10 cellular contexts compared by ENCODE assay signal in genomic region chr12:48678561-48679185, GRCh38. TPM values are rescaled to one million over a fixed set of nuclear protein-coding genes. Genes with fewer than 3 reads are reported as not detected.
DNase-seq lines count a peak whose midpoint lies in the region; ATAC-seq, FAIRE-seq and TF ChIP-seq lines count a peak whose summit lies in the region.
"Had no signal": no experiment of that assay in that cellular context is flagged by ENCODE, and none has a peak within 500 bp of the region (broad histone marks: within the 10 kb centered on the region; RNA-seq: fewer than 3 reads in every experiment).

No MANE protein-coding gene starts in this region.

- peaks cover 52% of the 10 kb centered on the region for H3K4me1 Mint-ChIP-seq in activated B cell treated with CpG ODN at 0.5 μM for 24 hours

- intact Hi-C loops in left ventricle myocardium inferior (cut with micrococcal nuclease) (no loop called here), left ventricle myocardium superior (cut with micrococcal nuclease) (no loop called here), activated B cell treated with CpG ODN at 0.5 μM for 24 hours (cut with micrococcal nuclease) (no loop called here), kidney (cut with DNase I) (no loop called here)

- peaks cover 60% of the 10 kb centered on the region for H3K36me3 ChIP-seq in left ventricle myocardium inferior
- H3K36me3 ChIP-seq in kidney (ENCODE audit: control insufficient read depth in 1 of 2, insufficient read depth in 2 of 2, low read length in 2 of 2) = peaks cover 5 to 14% of the 10 kb centered on the region in 2 donors

- peaks cover 73% of the 10 kb centered on the region for H3K4me1 ChIP-seq in left ventricle myocardium inferior
- peaks cover 15 to 21% of the 10 kb centered on the region in 2 donors for H3K4me1 ChIP-seq in kidney (ENCODE audit: control insufficient read depth in 1 of 2, insufficient read depth in 1 of 2, low read depth in 1 of 2, low read length in 2 of 2)

- H3K9me3 ChIP-seq in left ventricle myocardium inferior (replicated peaks) (no peaks in the 10 kb centered on the region), kidney (ENCODE audit: control insufficient read depth in 1 of 2, low read length in 2 of 2) (no peaks in the 10 kb centered on the region)

- peaks cover 60% of the 10 kb centered on the region for H3K36me3 Mint-ChIP-seq in activated B cell treated with CpG ODN at 0.5 μM for 24 hours (ENCODE audit: low read depth)

- no peak for FAIRE-seq in kidney (lab: Jason Lieb, UNC)

- H3K9ac ChIP-seq in kidney (ENCODE audit: low read length in 2 of 2) = no peak overlapping the region

- no peaks in the 10 kb centered on the region for H3K27me3 Mint-ChIP-seq in activated B cell treated with CpG ODN at 0.5 μM for 24 hours

- ATAC-seq in left ventricle myocardium superior = no peak
- no peak for ATAC-seq in activated B cell treated with CpG ODN at 0.5 μM for 24 hours (ENCODE audit: low read depth)
- ATAC-seq: left colon had no signal

- H3K9me3 Mint-ChIP-seq in activated B cell treated with CpG ODN at 0.5 μM for 24 hours = no peaks in the 10 kb centered on the region

- no peak overlapping the region for H3K27ac ChIP-seq in left ventricle myocardium inferior (replicated peaks)
- no peak overlapping the region for H3K27ac ChIP-seq in kidney (ENCODE audit: low read depth in 2 of 2, low read length in 2 of 2)

- peak overlapping the region; percentile 24 for H3K4me3 Mint-ChIP-seq in activated B cell treated with CpG ODN at 0.5 μM for 24 hours

- H3K27me3 ChIP-seq in left ventricle myocardium inferior (ENCODE audit: low read depth) = no peaks in the 10 kb centered on the region

- no peak for TF ChIP-seq CTCF in left ventricle myocardium inferior (IDR thresholded peaks at IDR 0.05; ENCODE audit: borderline replicate concordance)
- TF ChIP-seq CTCF in activated B cell treated with CpG ODN at 0.5 μM for 24 hours (IDR thresholded peaks at IDR 0.05) = no peak
- no peak for TF ChIP-seq CTCF in kidney (IDR thresholded peaks at IDR 0.05; ENCODE audit: borderline replicate concordance, extremely low read depth, insufficient read depth)

- POLR2A ChIA-PET in activated B cell treated with CpG ODN at 0.5 μM for 24 hours (lab: Charles Lee) = no interaction called here

- CTCF ChIA-PET in activated B cell treated with CpG ODN at 0.5 μM for 24 hours (lab: Charles Lee) = no interaction called here

- DNase-seq in left ventricle myocardium inferior (no peak), left ventricle myocardium superior (no peak), activated B cell treated with CpG ODN at 0.5 μM for 24 hours (no peak), kidney (no peak), KG1 (lab: John Stamatoyannopoulos, UW) (no peak), NCI-H82 treated with DMSO at 0.1 percent for 48 hours (lab: John Stamatoyannopoulos, UW; ENCODE audit: unreplicated experiment) (no peak), DMS153 treated with DMSO at 0.1 percent for 48 hours (lab: John Stamatoyannopoulos, UW; ENCODE audit: unreplicated experiment) (no peak), NCI-H1694 treated with DMSO at 0.1 percent for 48 hours (lab: John Stamatoyannopoulos, UW) (no peak)
- DNase-seq: activated CD8-positive, alpha-beta memory T cell treated with anti-CD3 and anti-CD28 coated beads for 24 hours; left colon had no signal

- H3K27ac Mint-ChIP-seq in activated B cell treated with CpG ODN at 0.5 μM for 24 hours = no peak overlapping the region

- H3K4me3 ChIP-seq in left ventricle myocardium inferior (peak overlapping the region; percentile 99), kidney (ENCODE audit: low read length in 2 of 2) (peak overlapping the region; percentile 14 to 33)

RNA-seq across cellular contexts. Expression of gene KANSL2, which starts 3.4 kb away (rescaled TPM):
- total RNA-seq in left ventricle myocardium inferior (23.1 TPM), left ventricle myocardium superior (22.4 TPM), activated B cell treated with CpG ODN at 0.5 μM for 24 hours (52.4 and 59.5 TPM in 2 replicates), kidney (32.2 TPM)
- 24.6 TPM for polyA plus RNA-seq in kidney (ENCODE audit: insufficient read depth, low read depth, low replicate concordance)

RNA-seq across cellular contexts. Expression of gene CCNT1, which starts 37.8 kb away (rescaled TPM):
- total RNA-seq in left ventricle myocardium inferior (18.4 TPM), left ventricle myocardium superior (16.5 TPM), activated B cell treated with CpG ODN at 0.5 μM for 24 hours (48.9 and 49.6 TPM in 2 replicates), kidney (39.4 TPM)
- 4.1 TPM for polyA plus RNA-seq in kidney (ENCODE audit: insufficient read depth, low read depth, low replicate concordance)
